ENCODE assay signal across 2 cellular contexts in the genomic region with DNA sequence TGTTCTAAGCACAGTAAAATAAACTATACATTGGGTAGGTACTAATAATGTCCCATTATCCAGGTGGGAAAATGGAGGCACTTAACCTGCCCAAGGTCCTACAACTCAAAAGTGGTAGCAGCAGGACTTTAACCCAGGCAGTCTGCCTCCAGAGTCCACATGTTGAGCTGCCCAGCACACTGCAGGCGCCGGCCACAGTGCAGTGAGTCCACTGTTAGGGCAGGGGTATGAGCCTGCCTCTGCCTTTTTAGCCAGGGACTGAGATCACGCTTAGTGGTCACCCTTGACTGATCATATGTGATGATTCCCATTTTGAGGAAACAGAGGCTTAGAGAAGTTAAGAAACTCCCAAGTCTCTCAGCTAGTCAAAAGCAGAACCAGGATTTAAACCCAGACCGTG.
TF ChIP-seq lines count a peak whose summit lies in the region.

No MANE protein-coding gene starts in this region.

TF ChIP-seq in liver, 16 proteins besides CTCF, POLR2A, EP300 and RAD21:
- no peak for TF ChIP-seq HNF4G (IDR thresholded peaks at IDR 0.05)
- TF ChIP-seq HNF4A (conservative IDR thresholded peaks at IDR 0.05) = peak; percentile 47 to 51

TF ChIP-seq in HepG2, 621 proteins besides CTCF, POLR2A, EP300 and RAD21:
- TF ChIP-seq CC2D1A (CRISPR knock-in tag; IDR thresholded peaks at IDR 0.05) (no peak), ZNF333 (CRISPR knock-in tag; IDR thresholded peaks at IDR 0.05; ENCODE audit: borderline replicate concordance) (no peak), HDAC2 (CRISPR knock-in tag; IDR thresholded peaks at IDR 0.05) (no peak), ZSCAN21 (CRISPR knock-in tag; IDR thresholded peaks at IDR 0.05; ENCODE audit: borderline replicate concordance) (no peak), KLF16 (CRISPR knock-in tag; IDR thresholded peaks at IDR 0.05) (no peak)
